27 cellular contexts compared by ENCODE assay signal in the genomic region with DNA sequence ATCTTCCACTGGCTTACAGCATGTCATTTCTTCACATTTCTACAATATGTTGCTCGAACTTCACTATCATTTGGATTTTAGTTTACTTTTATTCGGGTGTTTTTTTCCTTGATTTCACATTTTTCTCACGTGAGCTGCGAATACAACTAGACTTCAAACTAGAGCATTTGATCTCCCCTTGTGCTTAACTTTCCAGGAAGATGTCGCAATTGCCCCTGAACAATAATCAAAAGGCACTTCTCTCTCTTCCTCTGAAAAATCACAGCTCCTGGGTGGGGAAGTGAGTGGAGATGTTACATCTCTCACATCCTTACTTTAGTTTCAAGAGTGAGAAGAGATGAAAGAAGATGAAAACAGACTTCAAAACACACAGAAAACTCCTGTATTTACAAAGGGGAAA.
"Had no signal": no experiment of that assay in that cellular context is flagged by ENCODE, and none has a peak within 500 bp of the region (broad histone marks: within the 10 kb centered on the region; RNA-seq: fewer than 3 reads in every experiment).

No MANE protein-coding gene starts in this region.

- H3K27ac ChIP-seq: ascending aorta, breast epithelium, cardiac muscle cell, colonic mucosa, epithelial cell of prostate, esophagus squamous epithelium, gastroesophageal sphincter, heart right ventricle had no signal

- H3K9me3 ChIP-seq: ascending aorta, breast epithelium, colonic mucosa, esophagus squamous epithelium, gastroesophageal sphincter had no signal

- H3K4me3 ChIP-seq: ascending aorta, breast epithelium, cardiac muscle cell, colonic mucosa, esophagus squamous epithelium, gastroesophageal sphincter, heart right ventricle had no signal

- H3K4me1 ChIP-seq: ascending aorta, breast epithelium, colonic mucosa, esophagus squamous epithelium, gastroesophageal sphincter, heart right ventricle had no signal

- DNase-seq: activated CD4-positive, alpha-beta memory T cell treated with anti-CD3 and anti-CD28 coated beads, Interleukin-2, amount 10 ng/mL, durations not matched to agents 7 days and 5 days; activated CD4-positive, alpha-beta T cell treated with anti-CD3 and anti-CD28 coated beads for 1 hour; activated CD4-positive, alpha-beta T cell treated with anti-CD3 and anti-CD28 coated beads for 4 hours; activated CD4-positive, alpha-beta T cell treated with anti-CD3 and anti-CD28 coated beads, Interleukin-2, amount 10 ng/mL, durations not matched to agents 7 days and 5 days; activated CD4-positive, alpha-beta T cell treated with anti-CD3 and anti-CD28 coated beads, Interleukin-2, amount 50 U/mL, for 4 hours; activated CD8-positive, alpha-beta memory T cell treated with anti-CD3 and anti-CD28 coated beads, Interleukin-2, amount 50 U/mL, for 48 hours; activated gamma-delta T cell; activated naive CD4-positive, alpha-beta T cell; activated naive CD4-positive, alpha-beta T cell treated with anti-CD3 and anti-CD28 coated beads, Interleukin-2, amount 10 ng/mL, durations not matched to agents 7 days and 5 days; activated naive CD8-positive, alpha-beta T cell treated with anti-CD3 and anti-CD28 coated beads, Interleukin-2, amount 10 ng/mL, durations not matched to agents 7 days and 5 days; activated T-cell treated with anti-CD3 and anti-CD28 coated beads for 4 hours; activated T-cell treated with anti-CD3 and anti-CD28 coated beads, Interleukin-2, amount 50 U/mL, for 24 hours; activated T-cell treated with anti-CD3 and anti-CD28 coated beads, Interleukin-2, amount 50 U/mL, for 72 hours; central memory CD4-positive, alpha-beta T cell; cerebellar nuclear complex; colonic mucosa; effector CD8-positive, alpha-beta T cell; esophagus squamous epithelium; foreskin melanocyte; heart right ventricle; T-helper 2 cell had no signal

- H3K27me3 ChIP-seq: ascending aorta, breast epithelium, cardiac muscle cell, colonic mucosa, esophagus squamous epithelium, gastroesophageal sphincter, heart right ventricle had no signal

- ATAC-seq: activated naive CD4-positive, alpha-beta T cell treated with anti-CD3 and anti-CD28 coated beads, Interleukin-2, amount 50 U/mL, for 72 hours; activated T-cell treated with anti-CD3 and anti-CD28 coated beads, Interleukin-2, amount 50 U/mL, for 72 hours; gastroesophageal sphincter; heart right ventricle had no signal

- H3K36me3 ChIP-seq: ascending aorta, breast epithelium, cardiac muscle cell, colonic mucosa, esophagus squamous epithelium, gastroesophageal sphincter, heart right ventricle had no signal
